In the genomic region with DNA sequence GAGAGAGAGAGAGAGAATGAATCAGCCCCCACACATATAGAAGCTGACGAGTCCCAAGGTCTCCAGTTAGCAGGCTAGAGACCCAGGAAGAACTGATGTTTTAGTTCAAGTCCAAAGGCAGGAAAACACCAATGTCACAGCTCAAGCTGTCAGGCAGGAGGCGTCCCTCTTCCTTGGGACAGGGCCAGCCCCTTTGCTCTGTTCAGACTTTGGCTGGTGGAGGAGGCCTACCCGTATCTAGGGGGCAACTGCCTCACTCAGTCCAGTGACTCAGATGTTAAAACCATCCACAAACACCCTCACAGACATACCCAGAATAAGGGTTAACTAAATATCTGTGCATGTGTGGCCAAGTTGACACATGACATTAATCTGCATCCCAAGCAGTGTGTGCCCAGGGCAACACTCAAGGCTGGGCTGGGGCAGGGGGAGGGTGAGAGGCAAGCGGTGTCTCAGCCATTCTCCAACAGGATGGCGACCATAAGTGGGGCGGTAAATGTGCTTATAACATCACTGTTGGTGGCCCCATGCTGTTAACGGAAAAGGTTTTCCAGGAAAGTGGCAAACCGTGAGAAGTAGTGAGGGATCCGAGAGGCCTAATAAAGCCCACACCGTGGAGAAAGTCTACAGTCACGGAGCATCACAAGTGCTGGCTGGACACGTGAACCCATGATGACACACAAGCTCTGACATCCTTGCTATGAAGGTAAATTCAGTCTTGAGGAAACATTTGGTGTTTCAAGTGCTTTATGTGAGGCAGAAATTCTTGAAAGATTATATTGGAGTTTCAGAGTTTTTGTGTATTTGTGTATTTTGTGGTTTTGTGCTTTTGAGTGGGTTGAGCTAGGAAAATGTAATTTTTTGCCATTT, we compare ENCODE assay signal across 27 cellular contexts. TPM values are rescaled to one million over a fixed set of nuclear protein-coding genes. Genes with fewer than 3 reads are reported as not detected.
DNase-seq lines count a peak whose midpoint lies in the region; ATAC-seq, FAIRE-seq and TF ChIP-seq lines count a peak whose summit lies in the region.
"Had no signal": no experiment of that assay in that cellular context is flagged by ENCODE, and none has a peak within 500 bp of the region (broad histone marks: within the 10 kb centered on the region; RNA-seq: fewer than 3 reads in every experiment).

No MANE protein-coding gene starts in this region.

- H4K20me1 ChIP-seq in IMR-90 (ENCODE audit: insufficient read depth, low read length): peaks cover 7% of the 10 kb centered on the region; the same call in 1 of the 2 replicates
- H4K20me1 ChIP-seq in keratinocyte (ENCODE audit: control insufficient read depth, extremely low read depth, insufficient read depth, low read length): no peaks in the 10 kb centered on the region

- no peaks in the 10 kb centered on the region for H3K9me3 Mint-ChIP-seq in MCF 10A (ENCODE audit: unreplicated experiment)

- intact Hi-C loops in IMR-90 (cut with micrococcal nuclease) (no loop called here), MCF 10A (cut with micrococcal nuclease) (no loop called here), prostate gland (cut with DNase I) (loop anchor here (5.0 kb wide), 1 partner anchor 69 kb away; a partner anchor contains a TSS), ascending aorta (cut with DNase I) (loop anchor here (5.0 kb wide), 1 partner anchor 91 kb away; no protein-coding TSS in a partner anchor)

- no peak for FAIRE-seq in keratinocyte (lab: Jason Lieb, UNC)
- FAIRE-seq: colon, kidney had no signal

- no peak overlapping the region for H2BK5ac ChIP-seq in IMR-90 (ENCODE audit: low read depth, low read length, poor library complexity, severe bottlenecking)

- TF ChIP-seq CTCF in IMR-90 (conservative IDR thresholded peaks at IDR 0.05; ENCODE audit: low read depth, low read length) (no peak), MCF 10A (IDR thresholded peaks at IDR 0.05; ENCODE audit: unreplicated experiment) (no peak), keratinocyte (optimal IDR thresholded peaks at IDR 0.05 in 1 of 3, IDR thresholded peaks at IDR 0.05 in 1 of 3, conservative IDR thresholded peaks at IDR 0.05 in 1 of 3; ENCODE audit: extremely low read depth in 1 of 3, insufficient read depth in 2 of 3, low read length in 3 of 3) (no peak), prostate gland (IDR thresholded peaks at IDR 0.05) (no peak), ascending aorta (IDR thresholded peaks at IDR 0.05) (no peak)

- peaks cover 16% of the 10 kb centered on the region for H3K36me3 ChIP-seq in IMR-90 (ENCODE audit: control insufficient read depth, insufficient read depth, low read length)
- H3K36me3 ChIP-seq in keratinocyte (ENCODE audit: control insufficient read depth in 2 of 2, extremely low read depth in 1 of 2, insufficient read depth in 2 of 2, low read length in 2 of 2): no peaks in the 10 kb centered on the region
- peaks cover 9% of the 10 kb centered on the region for H3K36me3 ChIP-seq in skeletal muscle satellite cell (ENCODE audit: insufficient read depth, low read length)
- H3K36me3 ChIP-seq in prostate gland: no peaks in the 10 kb centered on the region
- H3K36me3 ChIP-seq in ascending aorta: no peaks in the 10 kb centered on the region
- H3K36me3 ChIP-seq: brain microvascular endothelial cell, HAP-1, right atrium auricular region had no signal

- TF ChIP-seq POLR2A in IMR-90 (IDR thresholded peaks at IDR 0.05; ENCODE audit: low read depth, low read length) (no peak), prostate gland (IDR thresholded peaks at IDR 0.05) (no peak)

- H4K8ac ChIP-seq in IMR-90 (ENCODE audit: low read depth in 2 of 2, low read length in 2 of 2): no peak overlapping the region

- no peaks in the 10 kb centered on the region for H3K27me3 Mint-ChIP-seq in MCF 10A (ENCODE audit: insufficient read depth, unreplicated experiment)

- CTCF ChIA-PET in IMR-90 (lab: Yijun Ruan, JAX): interaction anchor here (0.6 kb wide), 1 partner anchor 49 kb away, joined by 4 read pairs; no protein-coding TSS in a partner anchor
- CTCF ChIA-PET in MCF 10A (lab: Yijun Ruan, JAX): interaction anchor here (1.6 kb wide), 1 partner anchor 8 kb away, joined by 10 read pairs; no protein-coding TSS in a partner anchor

- ATAC-seq in IMR-90 (ENCODE audit: low read depth): no peak
- ATAC-seq in activated CD4-positive, CD25-positive, alpha-beta regulatory T cell treated with anti-CD3 and anti-CD28 coated beads, Interleukin-2, amount 50 U/mL, for 24 hours: no peak

- H4K5ac ChIP-seq in IMR-90 (ENCODE audit: low read depth, low read length): no peak overlapping the region

- H3K79me2 ChIP-seq in keratinocyte (ENCODE audit: control insufficient read depth, insufficient read depth, low read length): no peaks in the 10 kb centered on the region

- no peak overlapping the region; the same call in 1 of the 2 replicates for H3K4ac ChIP-seq in IMR-90 (ENCODE audit: low read depth, low read length)

- no peak overlapping the region for H2AFZ ChIP-seq in IMR-90 (replicated peaks; ENCODE audit: low read length, poor library complexity)
- no peak overlapping the region for H2AFZ ChIP-seq in keratinocyte (ENCODE audit: control insufficient read depth, low read length)

- H3K9me3 ChIP-seq in IMR-90 (ENCODE audit: control insufficient read depth, insufficient read depth, low read length) (peaks cover 5% of the 10 kb centered on the region; the same call in 1 of the 2 replicates), keratinocyte (ENCODE audit: control insufficient read depth, low read depth, low read length) (no peaks in the 10 kb centered on the region), skeletal muscle satellite cell (replicated peaks; ENCODE audit: low read length) (no peaks in the 10 kb centered on the region), prostate gland (no peaks in the 10 kb centered on the region), ascending aorta (no peaks in the 10 kb centered on the region)
- H3K9me3 ChIP-seq: HAP-1 had no signal

- H3K27ac Mint-ChIP-seq in MCF 10A (ENCODE audit: low read depth, unreplicated experiment): peak overlapping the region; percentile 86
- H3K27ac Mint-ChIP-seq: CD14-positive monocyte; memory B cell; stimulated activated naive CD8-positive, alpha-beta T cell treated with anti-CD3 and anti-CD28 coated beads, Interleukin-15, Interleukin-2, amounts not matched to agents 100 ng/mL and 50 ng/mL, for 24 hours had no signal

- no peak overlapping the region for H3K4me3 ChIP-seq in IMR-90 (ENCODE audit: insufficient read depth, low read depth, low read length)
- no peak overlapping the region for H3K4me3 ChIP-seq in keratinocyte (ENCODE audit: control insufficient read depth in 2 of 3, extremely low read depth in 1 of 3, insufficient read depth in 2 of 3, low read depth in 1 of 3, low read length in 3 of 3)
- peak overlapping the region; percentile 8 for H3K4me3 ChIP-seq in skeletal muscle satellite cell (ENCODE audit: low read length)
- H3K4me3 ChIP-seq in prostate gland: no peak overlapping the region
- H3K4me3 ChIP-seq in ascending aorta: no peak overlapping the region
- H3K4me3 ChIP-seq: HAP-1, right atrium auricular region, tibial artery had no signal

- H2BK20ac ChIP-seq in IMR-90 (ENCODE audit: low read depth, low read length): no peak overlapping the region

- peaks cover 32% of the 10 kb centered on the region for H3K36me3 Mint-ChIP-seq in MCF 10A (ENCODE audit: insufficient read depth, unreplicated experiment)
- H3K36me3 Mint-ChIP-seq: CD14-positive monocyte had no signal

- no peak overlapping the region for H4K91ac ChIP-seq in IMR-90 (ENCODE audit: insufficient read depth, low read depth, low read length)

- H2AK9ac ChIP-seq in IMR-90 (replicated peaks; ENCODE audit: low read depth, low read length, poor library complexity): no peak overlapping the region

- BruUV-seq in IMR-90 (replicated peaks; lab: Mats Ljungman, UMichigan) (no TSS peak), MCF 10A (replicated peaks; lab: Mats Ljungman, UMichigan) (no TSS peak)

- H3K27me3 ChIP-seq in IMR-90 (ENCODE audit: control insufficient read depth, insufficient read depth, low read length) (no peaks in the 10 kb centered on the region), keratinocyte (ENCODE audit: control insufficient read depth, extremely low read depth, insufficient read depth, low read length) (no peaks in the 10 kb centered on the region), skeletal muscle satellite cell (ENCODE audit: control insufficient read depth, insufficient read depth, low read length) (no peaks in the 10 kb centered on the region), prostate gland (replicated peaks; ENCODE audit: insufficient read depth) (no peaks in the 10 kb centered on the region), ascending aorta (no peaks in the 10 kb centered on the region)
- H3K27me3 ChIP-seq: brain microvascular endothelial cell, right atrium auricular region, tibial artery had no signal

- in situ Hi-C loops in IMR-90 (cut with MboI; ENCODE audit: low sequenced_read_pairs): no loop called here

- H2BK120ac ChIP-seq in IMR-90 (ENCODE audit: low read depth, low read length): no peak overlapping the region

- TF ChIP-seq RAD21 in IMR-90 (IDR thresholded peaks at IDR 0.05; ENCODE audit: low read length): no peak

- WGBS in IMR-90 (ENCODE audit: extremely low coverage in 2 of 2, insufficient read length in 1 of 2), 2 experiments: 86% methylated on average over 9 of the region's 12 CpGs; no CpG with 5 or more reads in 1 of the 2 experiments
- 95% methylated on average over 12 of the region's 12 CpGs for WGBS in prostate gland

- H3K4me3 Mint-ChIP-seq in MCF 10A (ENCODE audit: unreplicated experiment): no peak overlapping the region
- H3K4me3 Mint-ChIP-seq: CD14-positive monocyte; memory B cell; stimulated activated naive CD8-positive, alpha-beta T cell treated with anti-CD3 and anti-CD28 coated beads, Interleukin-15, Interleukin-2, amounts not matched to agents 100 ng/mL and 50 ng/mL, for 24 hours had no signal

- dilution Hi-C loops in IMR-90 (cut with HindIII; ENCODE audit: low sequenced_read_pairs, unreplicated experiment) (no loop called here), keratinocyte (cut with MboI; ENCODE audit: extremely low pct_ligation_motif_present, low sequenced_read_pairs) (no loop called here)

- H3K23ac ChIP-seq in IMR-90 (ENCODE audit: low read depth, low read length): no peak overlapping the region

- H3K4me1 ChIP-seq in IMR-90 (ENCODE audit: control insufficient read depth, insufficient read depth, low read length) (peaks cover 17% of the 10 kb centered on the region), keratinocyte (ENCODE audit: control insufficient read depth, extremely low read depth, insufficient read depth, low read length) (peaks cover 31% of the 10 kb centered on the region), skeletal muscle satellite cell (ENCODE audit: control insufficient read depth, insufficient read depth, low read length) (peaks cover 92% of the 10 kb centered on the region), prostate gland (replicated peaks) (no peaks in the 10 kb centered on the region), ascending aorta (peaks cover 11 to 13% of the 10 kb centered on the region in 2 donors)

- peaks cover 30 to 31% of the 10 kb centered on the region in 2 experiments for H3K79me1 ChIP-seq in IMR-90 (ENCODE audit: low read depth in 1 of 2, low read length in 2 of 2)

- 0 out of 2 replicates have a peak overlapping the region, but pooled peaks have one; percentile 13 for H3K14ac ChIP-seq in IMR-90 (replicated peaks; ENCODE audit: low read depth, low read length)

- no peak overlapping the region for H3K56ac ChIP-seq in IMR-90 (ENCODE audit: extremely low read depth, insufficient read depth, low read length)

- H3K18ac ChIP-seq in IMR-90 (ENCODE audit: low read depth, low read length): 0 out of 2 replicates have a peak overlapping the region, but pooled peaks have one; percentile 4

- H3K9ac ChIP-seq in IMR-90 (ENCODE audit: low read depth, low read length): no peak overlapping the region
- no peak overlapping the region for H3K9ac ChIP-seq in keratinocyte (ENCODE audit: control insufficient read depth, extremely low read depth, insufficient read depth, low read length)
- H3K9ac ChIP-seq in skeletal muscle satellite cell (ENCODE audit: low read depth, low read length): peak overlapping the region; percentile 87

- no peak overlapping the region for H2BK15ac ChIP-seq in IMR-90 (ENCODE audit: low read depth, low read length)

- H3K27ac ChIP-seq in IMR-90 (ENCODE audit: insufficient read depth, low read length): no peak overlapping the region; the same call in 1 of the 2 replicates
- H3K27ac ChIP-seq in keratinocyte (ENCODE audit: control insufficient read depth, insufficient read depth, low read length): peak overlapping the region; percentile 16
- peak overlapping the region in 1 of 2 donors; percentile 81 for H3K27ac ChIP-seq in prostate gland
- H3K27ac ChIP-seq in ascending aorta: peak overlapping the region in 1 of 2 donors; percentile 80
- H3K27ac ChIP-seq: brain microvascular endothelial cell, HL-60 had no signal

- DNase-seq in IMR-90 (no peak), MCF 10A (ENCODE audit: unreplicated experiment) (no peak), keratinocyte (ENCODE audit: low read depth, low spot score) (no peak), prostate gland (ENCODE audit: low spot score) (no peak), SIG-M5 treated with dmso at 0.1 percent for 504 hours (lab: John Stamatoyannopoulos, UW; ENCODE audit: unreplicated experiment) (no peak), ascending aorta (ENCODE audit: low spot score in 2 of 2) (no peak)
- DNase-seq: activated CD4-positive, alpha-beta T cell treated with anti-CD3 and anti-CD28 coated beads for 1 hour; activated CD8-positive, alpha-beta memory T cell treated with anti-CD3 and anti-CD28 coated beads for 24 hours; activated T-cell treated with anti-CD3 and anti-CD28 coated beads, Interleukin-2, amount 50 U/mL, for 1 hour; brain microvascular endothelial cell; glutamatergic neuron; kidney; NCI-H1105; NCI-H2029 treated with DMSO at 0.1 percent for 48 hours; nucleus accumbens; SHP77; stimulated activated CD4-positive, alpha-beta T cell treated with anti-CD3 and anti-CD28 coated beads, Interleukin-15, amount 100 ng/mL, for 24 hours; tibial artery had no signal

- peak overlapping the region; percentile 64 for H2AK5ac ChIP-seq in IMR-90 (ENCODE audit: low read depth, low read length)

- H3K4me2 ChIP-seq in IMR-90 (ENCODE audit: low read depth, low read length): no peak overlapping the region
- H3K4me2 ChIP-seq in keratinocyte (ENCODE audit: control insufficient read depth, extremely low read depth, insufficient read depth, low read depth, low read length): no peak overlapping the region
- peak overlapping the region; percentile 25 for H3K4me2 ChIP-seq in skeletal muscle satellite cell (ENCODE audit: low read length)

- H3K9me1 ChIP-seq in IMR-90 (ENCODE audit: insufficient read depth, low read length) (peaks cover 5% of the 10 kb centered on the region; the same call in 1 of the 2 replicates), keratinocyte (ENCODE audit: control insufficient read depth, extremely low read depth, insufficient read depth, low read length) (no peaks in the 10 kb centered on the region)

- H3K4me1 Mint-ChIP-seq in MCF 10A (ENCODE audit: insufficient read depth, unreplicated experiment): peaks cover 59% of the 10 kb centered on the region

- POLR2A ChIA-PET in IMR-90 (lab: Charles Lee; ENCODE audit: unreplicated experiment): no interaction called here
- POLR2A ChIA-PET in MCF 10A (lab: Yijun Ruan, JAX): interaction anchor here (1.1 to 8.4 kb wide), 4 partner anchors 9 to 68 kb away, joined by 3 to 86 read pairs (median 26); no protein-coding TSS in a partner anchor

RNA-seq across cellular contexts. Expression of a gene that starts 28.1 kb away (rescaled TPM):
- total RNA-seq in IMR-90 (2012; rRNA removed) (0.90 and 1.1 TPM in 2 replicates), MCF 10A (2022) (5.3 and 5.8 TPM in 2 replicates), prostate gland (1 to 10 TPM in 1 of 2 donors, under 1 TPM in 1; 0.68 to 1.1 TPM), ascending aorta (not detected)
- polyA plus RNA-seq in IMR-90 (2012; rRNA removed) (0.17 and 0.46 TPM in 2 replicates), keratinocyte (4.0 to 7.7 TPM (median 5.3 TPM) in 3 replicates)
- polyA plus RNA-seq in IMR-90 (2012; cell fraction: cytosol; rRNA removed): 0.02 and 0.03 TPM in 2 replicates
- 0.17 and 0.94 TPM in 2 replicates for polyA plus RNA-seq in IMR-90 (2012; cell fraction: nucleus; rRNA removed; ENCODE audit: low replicate concordance)
- 4.1 TPM for polyA plus RNA-seq in keratinocyte (2011; ENCODE audit: low read depth)
- polyA plus RNA-seq in keratinocyte (2011; cell fraction: cytosol; rRNA removed): 5.2 and 5.7 TPM in 2 replicates
- 4.1 and 5.0 TPM in 2 replicates for polyA plus RNA-seq in keratinocyte (2011; cell fraction: nucleus; rRNA removed)
- 3.9 and 6.1 TPM in 2 replicates for polyA plus RNA-seq in keratinocyte (2012; ENCODE audit: low replicate concordance)
- 2.7 to 3.8 TPM in 2 of 3 replicates, not detected in the other for polyA minus RNA-seq in keratinocyte
- polyA minus RNA-seq in keratinocyte (2011; cell fraction: cytosol; rRNA and poly(A)+ RNA removed): 2.9 TPM
- polyA minus RNA-seq in keratinocyte (2011; cell fraction: nucleus; rRNA and poly(A)+ RNA removed): 0.42 and 3.4 TPM in 2 replicates
- total RNA-seq in skeletal muscle satellite cell (2012; rRNA removed): 2.6 and 3.5 TPM in 2 replicates

Comparison
In these comparisons a context has a peak if more than half of its experiments do, and no peak if none do; other contexts are left out.
1. intact Hi-C loops: an anchor here in prostate gland (5.0 kb wide) and ascending aorta (5.0 kb wide); none called in IMR-90 and MCF 10A.